10 cellular contexts compared by ENCODE assay signal in genomic region chr13:48431987-48432615, GRCh38. TPM values are rescaled to one million over a fixed set of nuclear protein-coding genes. Genes with fewer than 3 reads are reported as not detected.
DNase-seq lines count a peak whose midpoint lies in the region; ATAC-seq and TF ChIP-seq lines count a peak whose summit lies in the region.
"Had no signal": no experiment of that assay in that cellular context is flagged by ENCODE, and none has a peak within 500 bp of the region (broad histone marks: within the 10 kb centered on the region; RNA-seq: fewer than 3 reads in every experiment).

No MANE protein-coding gene starts in this region.

- intact Hi-C loops in esophagus muscularis mucosa (cut with DNase I) = no loop called here

- no peak overlapping the region for H3K9ac ChIP-seq in SK-N-SH
- no peak overlapping the region for H3K9ac ChIP-seq in skeletal muscle tissue (ENCODE audit: low read depth in 1 of 3, low read length in 3 of 3)

- ATAC-seq in GM18861 (IDR thresholded peaks at IDR 0.05; ENCODE audit: unreplicated experiment) (peak; percentile 47), GM21723 (IDR thresholded peaks at IDR 0.05; ENCODE audit: unreplicated experiment) (no peak), HG03460 (IDR thresholded peaks at IDR 0.05; ENCODE audit: unreplicated experiment) (no peak)

- H3K27ac ChIP-seq in SK-N-SH (ENCODE audit: low read depth in 2 of 2, low read length in 1 of 2) (peak overlapping the region; percentile 32 to 85; a peak in 3 of 4 replicates), skeletal muscle tissue (ENCODE audit: low read depth, low read length) (peak overlapping the region; percentile 32), esophagus muscularis mucosa (replicated peaks in 1 of 4) (peak overlapping the region in 1 of 4 donors; percentile 24)

- peaks cover 8% of the 10 kb centered on the region; the same call in 1 of the 2 replicates for H3K79me2 ChIP-seq in SK-N-SH (ENCODE audit: insufficient read depth)

- H3K9me3 ChIP-seq in SK-N-SH (no peaks in the 10 kb centered on the region), skeletal muscle tissue (ENCODE audit: control insufficient read depth in 3 of 3, low read length in 3 of 3) (no peaks in the 10 kb centered on the region), esophagus muscularis mucosa (no peaks in the 10 kb centered on the region)

- TF ChIP-seq CTCF in SK-N-SH (IDR thresholded peaks at IDR 0.05) (no peak), fibroblast of the aortic adventitia (IDR thresholded peaks at IDR 0.05; ENCODE audit: insufficient read depth, low read length) (no peak), esophagus muscularis mucosa (IDR thresholded peaks at IDR 0.05) (no peak)

- TF ChIP-seq EP300 in SK-N-SH (IDR thresholded peaks at IDR 0.05; ENCODE audit: borderline replicate concordance in 1 of 2, low read depth in 1 of 2, low read length in 1 of 2) = no peak
- TF ChIP-seq EP300 in esophagus muscularis mucosa (IDR thresholded peaks at IDR 0.05) = no peak

- H3K9me2 ChIP-seq in SK-N-SH = no peaks in the 10 kb centered on the region

- no peak for TF ChIP-seq RAD21 in SK-N-SH (IDR thresholded peaks at IDR 0.05; ENCODE audit: low read length)

- H3K4me1 ChIP-seq in SK-N-SH (ENCODE audit: control insufficient read depth in 1 of 2, insufficient read depth in 2 of 2, low read depth in 1 of 2, low read length in 1 of 2) (peaks cover 0 to 12% of the 10 kb centered on the region in 2 experiments; a peak in 2 of 4 replicates), skeletal muscle tissue (ENCODE audit: control insufficient read depth in 3 of 3, insufficient read depth in 3 of 3, low read length in 3 of 3) (peaks cover 6 to 9% (median 7%) of the 10 kb centered on the region in 3 donors), esophagus muscularis mucosa (peaks cover 18 to 25% (median 20%) of the 10 kb centered on the region in 4 donors)

- POLR2A ChIA-PET in SK-N-SH (lab: Yijun Ruan, JAX) = no interaction called here

- peaks cover 0 to 4% of the 10 kb centered on the region in 2 experiments for H3K36me3 ChIP-seq in SK-N-SH (replicated peaks in 1 of 2; ENCODE audit: control insufficient read depth in 1 of 2, insufficient read depth in 2 of 2, low read length in 1 of 2)
- H3K36me3 ChIP-seq in skeletal muscle tissue (ENCODE audit: control insufficient read depth in 3 of 3, insufficient read depth in 3 of 3, low read length in 3 of 3) = no peaks in the 10 kb centered on the region
- H3K36me3 ChIP-seq in esophagus muscularis mucosa = no peaks in the 10 kb centered on the region

- H3F3A ChIP-seq in SK-N-SH (replicated peaks; ENCODE audit: insufficient read depth) = peaks cover 3% of the 10 kb centered on the region

- CTCF ChIA-PET in SK-N-SH (lab: Yijun Ruan, JAX) = no interaction called here

- H3K4me3 ChIP-seq in SK-N-SH (ENCODE audit: low read depth in 2 of 2, low read length in 1 of 2) = no peak overlapping the region
- no peak overlapping the region for H3K4me3 ChIP-seq in fibroblast of the aortic adventitia (ENCODE audit: low read depth, low read length)
- no peak overlapping the region for H3K4me3 ChIP-seq in skeletal muscle tissue (ENCODE audit: low read length in 3 of 3)
- no peak overlapping the region for H3K4me3 ChIP-seq in esophagus muscularis mucosa

- WGBS in SK-N-SH (ENCODE audit: low lambda C conversion rate) = 48% methylated on average over 2 of the region's 2 CpGs
- WGBS in esophagus muscularis mucosa = 40% methylated on average over 2 of the region's 2 CpGs

- TF ChIP-seq POLR2A in esophagus muscularis mucosa (IDR thresholded peaks at IDR 0.05; ENCODE audit: low read depth) = no peak

- no peaks in the 10 kb centered on the region for H4K20me1 ChIP-seq in SK-N-SH (ENCODE audit: insufficient read depth)

- DNase-seq in SK-N-SH (no peak), fibroblast of the aortic adventitia (ENCODE audit: low read depth) (peak; percentile 40), SHP77 treated with DMSO at 0.1 percent for 48 hours (lab: John Stamatoyannopoulos, UW) (no peak), esophagus muscularis mucosa (ENCODE audit: extremely low spot score) (no peak)
- DNase-seq: naive B cell, NCI-H82 had no signal

- no peak overlapping the region for H2AFZ ChIP-seq in SK-N-SH (ENCODE audit: low read depth)

- peak overlapping the region; percentile 4 for H3K4me2 ChIP-seq in SK-N-SH

- H3K27me3 ChIP-seq in SK-N-SH (ENCODE audit: insufficient read depth) (no peaks in the 10 kb centered on the region), skeletal muscle tissue (ENCODE audit: control insufficient read depth in 3 of 3, insufficient read depth in 3 of 3, low read length in 3 of 3) (no peaks in the 10 kb centered on the region), esophagus muscularis mucosa (no peaks in the 10 kb centered on the region)

TF ChIP-seq in SK-N-SH, 30 proteins besides CTCF, POLR2A, EP300 and RAD21:
- no peak for TF ChIP-seq RXRA (IDR thresholded peaks at IDR 0.05; ENCODE audit: borderline replicate concordance, low read depth)
- TF ChIP-seq ZBTB33 (IDR thresholded peaks at IDR 0.05; ENCODE audit: borderline replicate concordance, low read depth) = no peak
- no peak for TF ChIP-seq FOXJ3 (CRISPR knock-in tag; IDR thresholded peaks at IDR 0.05)
- 0 out of 2 replicates have a peak, but pooled peaks have one; percentile 13 for TF ChIP-seq PBX3 (IDR thresholded peaks at IDR 0.05)
- no peak for TF ChIP-seq CHD2 (IDR thresholded peaks at IDR 0.05; ENCODE audit: low read length, partially characterized antibody)
- peak; percentile 47; the same call in 1 of the 2 replicates for TF ChIP-seq NFIC (IDR thresholded peaks at IDR 0.05; ENCODE audit: borderline replicate concordance)
- TF ChIP-seq RFX5 (IDR thresholded peaks at IDR 0.05; ENCODE audit: low read length) = no peak
- TF ChIP-seq FOSL2 (IDR thresholded peaks at IDR 0.05; ENCODE audit: borderline replicate concordance, low read depth) = no peak

RNA-seq across cellular contexts. Expression of gene LPAR6, which starts 19.2 kb away (rescaled TPM):
- polyA plus RNA-seq in SK-N-SH (2012; rRNA removed) = 0.03 TPM in 1 of 2 replicates, not detected in the other
- polyA plus RNA-seq in SK-N-SH (2012; cell fraction: cytosol; rRNA removed) = 0.03 and 0.08 TPM in 2 replicates
- polyA plus RNA-seq in SK-N-SH (2012; cell fraction: nucleus; rRNA removed) = not detected in 2 replicates
- total RNA-seq in fibroblast of the aortic adventitia (ENCODE audit: low replicate concordance) (0.90 and 11.2 TPM in 2 replicates), skeletal muscle tissue (22.4 TPM), esophagus muscularis mucosa (10 to 100 TPM in 1 of 4 donors, 1 to 10 TPM in 3; 7.8 to 14.2 (median 8.8) TPM)
